29 cellular contexts compared by ENCODE assay signal in the genomic region with DNA sequence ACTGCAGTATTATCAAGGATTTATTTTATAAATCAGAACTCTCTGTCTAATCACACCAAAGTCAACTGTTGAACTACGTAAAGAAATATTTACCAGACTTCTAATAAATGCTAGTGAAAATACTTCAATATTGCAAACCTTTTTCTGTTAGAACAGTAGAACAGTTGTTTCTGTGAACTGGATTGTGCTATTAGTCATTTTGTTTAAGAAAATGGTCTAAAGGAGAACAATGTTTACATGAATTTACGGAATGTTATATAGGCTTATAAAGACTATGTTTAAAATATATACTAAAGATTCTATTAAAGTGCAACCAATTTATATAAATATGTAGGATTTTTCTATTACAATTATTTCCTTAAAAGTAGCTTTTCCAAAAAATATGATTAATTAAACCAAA.
"Had no signal": no experiment of that assay in that cellular context is flagged by ENCODE, and none has a peak within 500 bp of the region (broad histone marks: within the 10 kb centered on the region; RNA-seq: fewer than 3 reads in every experiment).

No MANE protein-coding gene starts in this region.

- H3K9me3 ChIP-seq: lower lobe of right lung, pancreas, prostate gland, testis, thyroid gland, transverse colon, vagina had no signal

- H3K4me3 ChIP-seq: hepatocyte, left lung, lower lobe of right lung, pancreas, prostate gland, skin epidermis, testis, thyroid gland, transverse colon, upper lobe of left lung, vagina had no signal

- DNase-seq: left colon; left lung; lower lobe of right lung; mammary epithelial cell; mesenchymal stem cell; naive thymus-derived CD8-positive, alpha-beta T cell; nucleus accumbens; pancreas; posterior cingulate gyrus; retina; right cardiac atrium; stimulated activated CD4-positive, alpha-beta T cell treated with anti-CD3 and anti-CD28 coated beads, Interleukin-1b, Interleukin-23, amount 100 ng/mL, for 48 hours; stimulated activated CD4-positive, alpha-beta T cell treated with anti-CD3 and anti-CD28 coated beads, Interleukin-2, amount 100 ng/mL, for 48 hours; stimulated activated CD4-positive, alpha-beta T cell treated with anti-CD3 and anti-CD28 coated beads, Interleukin-4, amount 100 ng/mL, for 4 hours; stimulated activated CD8-positive, alpha-beta memory T cell treated with anti-CD3 and anti-CD28 coated beads, Interleukin-4, amount 100 ng/mL, for 48 hours; stimulated activated naive CD4-positive, alpha-beta T cell treated with Interleukin-2 at 50 U/mL for 16 hours; stimulated activated naive CD8-positive, alpha-beta T cell treated with anti-CD3 and anti-CD28 coated beads, Interleukin-15, amount 100 ng/mL, for 72 hours; substantia nigra; testis; thyroid gland; transverse colon; upper lobe of left lung had no signal

- FAIRE-seq: keratinocyte had no signal

- H3K27ac ChIP-seq: hepatocyte, left lung, lower lobe of right lung, pancreas, prostate gland, skin epidermis, testis, thyroid gland, transverse colon, upper lobe of left lung, vagina had no signal

- H3K4me1 ChIP-seq: left lung, lower lobe of right lung, pancreas, prostate gland, testis, thyroid gland, transverse colon, upper lobe of left lung, vagina had no signal

- H3K27me3 ChIP-seq: hepatocyte, left lung, pancreas, testis, thyroid gland, transverse colon, upper lobe of left lung, vagina had no signal

- ATAC-seq: left colon; left lung; lower lobe of right lung; naive thymus-derived CD8-positive, alpha-beta T cell; pancreas; right cardiac atrium; sciatic nerve; stimulated activated memory B cell treated with anti-CD40 and anti-IgM and Interleukin-4, amounts not matched to agents 10 μg/mL and 1 μg/mL and 100 μg/mL, for 72 hours; stimulated activated naive CD8-positive, alpha-beta T cell treated with anti-CD3 and anti-CD28 coated beads, Interleukin-15, amount 100 ng/mL, for 72 hours had no signal

- H3K36me3 ChIP-seq: left lung, lower lobe of right lung, pancreas, prostate gland, thyroid gland, transverse colon, upper lobe of left lung, vagina had no signal
